Comparison of ENCODE assay signal across 15 cellular contexts in genomic region chr1:197127513-197127912, GRCh38.
"Had no signal": no experiment of that assay in that cellular context is flagged by ENCODE, and none has a peak within 500 bp of the region (broad histone marks: within the 10 kb centered on the region; RNA-seq: fewer than 3 reads in every experiment).

No MANE protein-coding gene starts in this region.

- H3K4me1 ChIP-seq: transverse colon had no signal

- ATAC-seq: natural killer cell had no signal

- H3K36me3 ChIP-seq: brain microvascular endothelial cell, transverse colon had no signal

- H3K27me3 ChIP-seq: brain microvascular endothelial cell, neutrophil, transverse colon had no signal

- H3K9me3 ChIP-seq: neutrophil, transverse colon had no signal

- H3K27ac ChIP-seq: brain microvascular endothelial cell, neutrophil, transverse colon had no signal

- H3K4me3 ChIP-seq: transverse colon had no signal

- DNase-seq: activated B cell treated with CpG ODN at 0.5 μM for 24 hours; activated CD4-positive, alpha-beta T cell treated with anti-CD3 and anti-CD28 coated beads for 48 hours; activated naive CD8-positive, alpha-beta T cell treated with anti-CD3 and anti-CD28 coated beads for 36 hours; anterior cingulate cortex; brain microvascular endothelial cell; cerebellar nuclear complex; foreskin melanocyte; mesenchymal stem cell; natural killer cell; retina; small intestine; stimulated activated CD4-positive, alpha-beta T cell treated with anti-CD3 and anti-CD28 coated beads, Interleukin-4, amount 100 ng/mL, for 24 hours; stimulated activated naive CD4-positive, alpha-beta T cell; transverse colon had no signal
